14 cellular contexts compared by ENCODE assay signal in genomic region chr20:62920039-62920645, GRCh38. TPM values are rescaled to one million over a fixed set of nuclear protein-coding genes. Genes with fewer than 3 reads are reported as not detected.
DNase-seq lines count a peak whose midpoint lies in the region; ATAC-seq lines count a peak whose summit lies in the region.
"Had no signal": no experiment of that assay in that cellular context is flagged by ENCODE, and none has a peak within 500 bp of the region (broad histone marks: within the 10 kb centered on the region; RNA-seq: fewer than 3 reads in every experiment).

No MANE protein-coding gene starts in this region.

- DNase-seq in CD4-positive, CD25-positive, alpha-beta regulatory T cell = no peak
- no peak for DNase-seq in activated naive CD4-positive, alpha-beta T cell treated with anti-CD3 and anti-CD28 coated beads, Interleukin-2, amount 50 U/mL, for 72 hours (ENCODE audit: low spot score in 2 of 2)
- DNase-seq in naive B cell (no peak), LoVo (ENCODE audit: low spot score) (no peak), NCI-H146 (lab: John Stamatoyannopoulos, UW) (no peak), COLO668 (lab: John Stamatoyannopoulos, UW; ENCODE audit: unreplicated experiment) (no peak), SHP77 (lab: John Stamatoyannopoulos, UW) (no peak)
- DNase-seq: central memory CD4-positive, alpha-beta T cell; NCI-H187; stimulated activated CD8-positive, alpha-beta memory T cell treated with anti-CD3 and anti-CD28 coated beads, Interleukin-4, amount 100 ng/mL, for 48 hours; T-helper 9 cell had no signal

- ATAC-seq in CD4-positive, CD25-positive, alpha-beta regulatory T cell (ENCODE audit: low read depth in 2 of 2) = no peak
- no peak for ATAC-seq in activated naive CD4-positive, alpha-beta T cell treated with anti-CD3 and anti-CD28 coated beads, Interleukin-2, amount 50 U/mL, for 72 hours
- no peak for ATAC-seq in naive B cell (ENCODE audit: low read depth in 2 of 2)

- no peaks in the 10 kb centered on the region for H3K27me3 Mint-ChIP-seq in CD4-positive, CD25-positive, alpha-beta regulatory T cell
- H3K27me3 Mint-ChIP-seq in naive B cell = no peaks in the 10 kb centered on the region

- no peaks in the 10 kb centered on the region for H3K36me3 ChIP-seq in CD4-positive, CD25-positive, alpha-beta regulatory T cell (ENCODE audit: control insufficient read depth, insufficient read depth, low read length)
- H3K36me3 ChIP-seq in HUES48 (ENCODE audit: control insufficient read depth, insufficient read depth, low read length) = no peaks in the 10 kb centered on the region
- H3K36me3 ChIP-seq: esophagus muscularis mucosa had no signal

- H3K9me3 Mint-ChIP-seq in CD4-positive, CD25-positive, alpha-beta regulatory T cell = no peaks in the 10 kb centered on the region
- H3K9me3 Mint-ChIP-seq in activated naive CD4-positive, alpha-beta T cell treated with anti-CD3 and anti-CD28 coated beads, Interleukin-2, amount 50 U/mL, for 72 hours = no peaks in the 10 kb centered on the region
- H3K9me3 Mint-ChIP-seq in naive B cell = no peaks in the 10 kb centered on the region

- peaks cover 3% of the 10 kb centered on the region for H3K36me3 Mint-ChIP-seq in CD4-positive, CD25-positive, alpha-beta regulatory T cell
- peaks cover 2 to 6% of the 10 kb centered on the region in 2 donors for H3K36me3 Mint-ChIP-seq in activated naive CD4-positive, alpha-beta T cell treated with anti-CD3 and anti-CD28 coated beads, Interleukin-2, amount 50 U/mL, for 72 hours
- H3K36me3 Mint-ChIP-seq in naive B cell = no peaks in the 10 kb centered on the region

- no peaks in the 10 kb centered on the region for H3K9me3 ChIP-seq in CD4-positive, CD25-positive, alpha-beta regulatory T cell (ENCODE audit: control insufficient read depth in 2 of 2, low read length in 2 of 2)
- H3K9me3 ChIP-seq in HUES48 (ENCODE audit: control insufficient read depth, insufficient read depth, low read length) = no peaks in the 10 kb centered on the region
- H3K9me3 ChIP-seq: esophagus muscularis mucosa had no signal

- peaks cover 98% of the 10 kb centered on the region for H3K4me1 ChIP-seq in CD4-positive, CD25-positive, alpha-beta regulatory T cell (ENCODE audit: control insufficient read depth, insufficient read depth, low read length, poor library complexity, severe bottlenecking)
- H3K4me1 ChIP-seq in HUES48 (ENCODE audit: control insufficient read depth, insufficient read depth, low read length) = peaks cover 80% of the 10 kb centered on the region

- peak overlapping the region; percentile 69 to 86 (median 78) for H3K4me3 Mint-ChIP-seq in CD4-positive, CD25-positive, alpha-beta regulatory T cell
- H3K4me3 Mint-ChIP-seq in naive B cell = peak overlapping the region in 7 of 8 donors; percentile 5 to 85 (median 71)

- H3K27me3 ChIP-seq in CD4-positive, CD25-positive, alpha-beta regulatory T cell (ENCODE audit: control insufficient read depth, insufficient read depth, low read length) = no peaks in the 10 kb centered on the region
- H3K27me3 ChIP-seq in HUES48 (ENCODE audit: control insufficient read depth, insufficient read depth, low read length) = no peaks in the 10 kb centered on the region
- H3K27me3 ChIP-seq: esophagus muscularis mucosa had no signal

- H3K27ac ChIP-seq in CD4-positive, CD25-positive, alpha-beta regulatory T cell (ENCODE audit: insufficient read depth, low read length, poor library complexity, severe bottlenecking) = peak overlapping the region; percentile 88
- peak overlapping the region; percentile 45 for H3K27ac ChIP-seq in HUES48 (ENCODE audit: low read depth, low read length)

- H3K9ac ChIP-seq in HUES48 (ENCODE audit: low read depth, low read length) = no peak overlapping the region

- H3K4me1 Mint-ChIP-seq in CD4-positive, CD25-positive, alpha-beta regulatory T cell = peaks cover 48 to 94% (median 73%) of the 10 kb centered on the region in 4 donors
- peaks cover 61 to 88% (median 78%) of the 10 kb centered on the region in 3 donors for H3K4me1 Mint-ChIP-seq in naive B cell

- peak overlapping the region in 2 of 3 donors; percentile 76 to 86 for H3K27ac Mint-ChIP-seq in CD4-positive, CD25-positive, alpha-beta regulatory T cell
- peak overlapping the region; percentile 93 to 97 for H3K27ac Mint-ChIP-seq in activated naive CD4-positive, alpha-beta T cell treated with anti-CD3 and anti-CD28 coated beads, Interleukin-2, amount 50 U/mL, for 72 hours
- H3K27ac Mint-ChIP-seq in naive B cell = peak overlapping the region in 5 of 6 donors; percentile 5 to 91 (median 30)

- peak overlapping the region; percentile 66 for H3K4me3 ChIP-seq in CD4-positive, CD25-positive, alpha-beta regulatory T cell (ENCODE audit: low read depth, low read length)
- H3K4me3 ChIP-seq in HUES48 (ENCODE audit: low read depth, low read length) = peak overlapping the region; percentile 15; the same call in 1 of the 2 replicates
- H3K4me3 ChIP-seq: esophagus muscularis mucosa had no signal

RNA-seq across cellular contexts. Expression of gene DIDO1, which starts 6.2 kb away (rescaled TPM):
- total RNA-seq in CD4-positive, CD25-positive, alpha-beta regulatory T cell = 80.8 TPM
- 10 to 100 TPM; 30.9 to 47.8 (median 38.2) TPM for polyA plus RNA-seq in CD4-positive, CD25-positive, alpha-beta regulatory T cell
- total RNA-seq in activated naive CD4-positive, alpha-beta T cell treated with anti-CD3 and anti-CD28 coated beads, Interleukin-2, amount 50 U/mL, for 72 hours = 10 to 100 TPM; 40.1 to 52.7 TPM
- 10 to 100 TPM; 24.3 to 39.9 (median 28.3) TPM for polyA plus RNA-seq in naive B cell (ENCODE audit: low read depth in 6 of 6)

RNA-seq across cellular contexts. Expression of gene GID8, which starts 17.8 kb away (rescaled TPM):
- 31.9 TPM for total RNA-seq in CD4-positive, CD25-positive, alpha-beta regulatory T cell
- polyA plus RNA-seq in CD4-positive, CD25-positive, alpha-beta regulatory T cell = 10 to 100 TPM; 15.5 to 19.9 (median 17.0) TPM
- 10 to 100 TPM; 39.7 to 47.3 TPM for total RNA-seq in activated naive CD4-positive, alpha-beta T cell treated with anti-CD3 and anti-CD28 coated beads, Interleukin-2, amount 50 U/mL, for 72 hours
- polyA plus RNA-seq in naive B cell (ENCODE audit: low read depth in 6 of 6) = 10 to 100 TPM; 15.7 to 19.7 (median 17.8) TPM

RNA-seq across cellular contexts. Expression of gene SLC17A9, which starts 32.4 kb away (rescaled TPM):
- total RNA-seq in CD4-positive, CD25-positive, alpha-beta regulatory T cell = 4.1 TPM
- under 1 TPM in 3 of 4 donors, not detected in 1; 0.06 to 0.34 (median 0.32) TPM for polyA plus RNA-seq in CD4-positive, CD25-positive, alpha-beta regulatory T cell
- total RNA-seq in activated naive CD4-positive, alpha-beta T cell treated with anti-CD3 and anti-CD28 coated beads, Interleukin-2, amount 50 U/mL, for 72 hours = 10 to 100 TPM; 17.5 to 22.0 TPM
- 1 to 10 TPM; 3.1 to 10.0 (median 5.1) TPM for polyA plus RNA-seq in naive B cell (ENCODE audit: low read depth in 6 of 6)
- total RNA-seq: myocyte had no signal

RNA-seq across cellular contexts. Expression of gene TCFL5, which starts 58.5 kb away (rescaled TPM):
- 3.8 TPM for total RNA-seq in CD4-positive, CD25-positive, alpha-beta regulatory T cell
- polyA plus RNA-seq in CD4-positive, CD25-positive, alpha-beta regulatory T cell = 1 to 10 TPM in 2 of 4 donors, under 1 TPM in 2; 0.53 to 1.2 (median 1.1) TPM
- 1 to 10 TPM; 3.5 to 5.7 TPM for total RNA-seq in activated naive CD4-positive, alpha-beta T cell treated with anti-CD3 and anti-CD28 coated beads, Interleukin-2, amount 50 U/mL, for 72 hours
- 1 to 10 TPM in 5 of 6 donors, under 1 TPM in 1; 0.51 to 2.0 (median 1.2) TPM for polyA plus RNA-seq in naive B cell (ENCODE audit: low read depth in 6 of 6)

Comparison
In these comparisons a context has a peak if more than half of its experiments do, and no peak if none do; other contexts are left out.
1. H3K27ac Mint-ChIP-seq: peak in every context shown above with its lines; median percentile 95 in activated naive CD4-positive, alpha-beta T cell treated with anti-CD3 and anti-CD28 coated beads, Interleukin-2, amount 50 U/mL, for 72 hours; 81 in CD4-positive, CD25-positive, alpha-beta regulatory T cell; 30 in naive B cell.